Comparison of ENCODE assay signal across 8 cellular contexts in the genomic region with DNA sequence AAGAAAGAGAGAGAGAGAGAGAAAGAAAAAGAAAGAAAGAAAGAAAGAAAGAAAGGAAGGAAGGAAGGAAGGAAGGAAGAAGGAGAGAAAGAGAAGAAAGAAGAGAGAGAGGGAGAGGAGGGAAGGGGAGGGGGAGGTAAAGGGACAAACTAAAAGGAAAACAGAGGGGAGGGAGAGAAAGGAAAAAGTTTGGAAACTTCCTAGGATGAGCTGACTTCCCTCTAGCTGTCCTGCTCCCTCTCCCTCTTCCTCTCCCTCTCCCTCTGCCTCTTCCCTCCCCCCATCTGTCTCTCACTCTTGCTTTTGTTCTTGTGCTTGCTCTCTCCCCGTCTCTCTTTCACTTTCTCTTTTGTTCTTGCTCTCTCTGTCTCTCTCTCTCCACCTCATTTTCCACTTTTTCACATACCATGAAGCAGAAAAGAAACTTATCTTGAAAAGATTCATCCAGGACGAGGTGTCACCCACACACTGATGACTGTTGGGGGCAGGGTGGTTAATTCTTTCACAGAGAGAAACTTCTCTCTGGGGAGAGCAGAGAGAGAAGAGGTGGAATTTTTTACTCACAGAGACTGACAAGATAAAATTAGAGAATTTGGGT.
A peak's percentile ranks its signal among the peaks of the same experiment; 100 is the strongest.
DNase-seq lines count a peak whose midpoint lies in the region; ATAC-seq and TF ChIP-seq lines count a peak whose summit lies in the region.

No MANE protein-coding gene starts in this region.

- peak overlapping the region; percentile 92 for H3K27ac Mint-ChIP-seq in activated naive CD4-positive, alpha-beta T cell treated with anti-CD3 and anti-CD28 coated beads, Interleukin-2, amount 50 U/mL, for 24 hours

- ATAC-seq in GM21526 (IDR thresholded peaks at IDR 0.05; ENCODE audit: low FRiP score, unreplicated experiment): no peak

- no peaks in the 10 kb centered on the region for H3K27me3 Mint-ChIP-seq in activated naive CD4-positive, alpha-beta T cell treated with anti-CD3 and anti-CD28 coated beads, Interleukin-2, amount 50 U/mL, for 24 hours

- DNase-seq in activated T-cell treated with anti-CD3 and anti-CD28 coated beads for 24 hours (ENCODE audit: low read depth) (peak; percentile 71), LNCaP clone FGC (ENCODE audit: low read depth) (no peak), kidney tubule cell (ENCODE audit: low spot score) (peak; percentile 55), DMS53 (lab: John Stamatoyannopoulos, UW) (no peak)
- no peak for DNase-seq in activated T-cell treated with anti-CD3 and anti-CD28 coated beads, Interleukin-2, amount 50 U/mL, for 1 hour
- peak; percentile 20 for DNase-seq in stimulated activated CD8-positive, alpha-beta memory T cell treated with anti-CD3 and anti-CD28 coated beads, Interleukin-12 subunit alpha, Interleukin-12 subunit beta, amount 100 ng/mL, for 1 hour (ENCODE audit: low read depth)

- TF ChIP-seq CTCF in LNCaP clone FGC (IDR thresholded peaks at IDR 0.05; ENCODE audit: control insufficient read depth, extremely low read depth, insufficient read depth): no peak

- no peaks in the 10 kb centered on the region for H3K9me3 Mint-ChIP-seq in activated naive CD4-positive, alpha-beta T cell treated with anti-CD3 and anti-CD28 coated beads, Interleukin-2, amount 50 U/mL, for 24 hours

- H3K36me3 Mint-ChIP-seq in activated naive CD4-positive, alpha-beta T cell treated with anti-CD3 and anti-CD28 coated beads, Interleukin-2, amount 50 U/mL, for 24 hours: no peaks in the 10 kb centered on the region

- peak overlapping the region; percentile 63 for H3K4me3 Mint-ChIP-seq in activated naive CD4-positive, alpha-beta T cell treated with anti-CD3 and anti-CD28 coated beads, Interleukin-2, amount 50 U/mL, for 24 hours

- H3K4me3 ChIP-seq in LNCaP clone FGC (ENCODE audit: low read depth, low read length): peak overlapping the region; percentile 4; the same call in 1 of the 2 replicates

- peaks cover 41% of the 10 kb centered on the region for H3K4me1 Mint-ChIP-seq in activated naive CD4-positive, alpha-beta T cell treated with anti-CD3 and anti-CD28 coated beads, Interleukin-2, amount 50 U/mL, for 24 hours

Comparison
In these comparisons a context has a peak if more than half of its experiments do, and no peak if none do; other contexts are left out.
1. DNase-seq: peak in activated T-cell treated with anti-CD3 and anti-CD28 coated beads for 24 hours (single experiment), kidney tubule cell (single experiment) and stimulated activated CD8-positive, alpha-beta memory T cell treated with anti-CD3 and anti-CD28 coated beads, Interleukin-12 subunit alpha, Interleukin-12 subunit beta, amount 100 ng/mL, for 1 hour (single experiment); none in activated T-cell treated with anti-CD3 and anti-CD28 coated beads, Interleukin-2, amount 50 U/mL, for 1 hour (single experiment), LNCaP clone FGC (single experiment) and DMS53 (single experiment).